In the genomic region with DNA sequence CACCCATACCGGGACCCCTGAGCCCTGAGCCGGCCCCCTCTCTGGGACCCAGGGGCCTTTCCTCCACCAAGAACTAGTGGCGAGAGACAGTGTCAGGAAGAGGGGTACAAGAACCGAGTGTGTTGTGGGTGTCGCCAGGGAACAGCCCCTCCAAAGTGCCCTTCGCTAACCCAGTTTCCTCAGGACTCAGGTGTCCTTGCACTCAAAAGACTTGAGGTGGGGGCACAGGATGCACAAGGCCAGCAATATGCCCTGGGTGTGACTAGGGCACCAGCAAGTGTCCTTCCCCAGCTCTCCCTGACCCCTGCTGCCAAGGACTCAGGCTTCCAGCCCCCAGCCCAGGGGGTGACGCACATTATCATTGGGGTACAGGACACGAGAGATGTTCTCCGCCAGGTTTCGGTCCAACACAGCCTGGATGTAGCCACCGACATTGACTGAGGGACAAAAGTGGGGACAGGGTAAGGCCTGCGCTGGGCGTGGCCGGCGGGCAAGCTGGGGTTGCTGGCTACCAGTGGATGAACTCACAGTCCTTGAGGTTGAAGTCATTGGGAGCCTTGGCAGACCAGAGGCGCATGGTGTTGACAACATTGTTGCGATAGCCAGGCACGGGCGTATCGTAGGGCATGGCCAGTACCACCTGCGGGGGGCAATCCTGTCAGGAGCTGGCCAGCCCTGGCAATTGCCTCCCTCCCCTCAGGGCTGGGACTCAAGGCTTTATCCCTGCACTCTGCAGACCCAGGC, we compare ENCODE assay signal across 17 cellular contexts. TPM values are rescaled to one million over a fixed set of nuclear protein-coding genes. Genes with fewer than 3 reads are reported as not detected.
"Had no signal": no experiment of that assay in that cellular context is flagged by ENCODE, and none has a peak within 500 bp of the region (broad histone marks: within the 10 kb centered on the region; RNA-seq: fewer than 3 reads in every experiment).

No MANE protein-coding gene starts in this region.

- H3K27me3 Mint-ChIP-seq: activated CD4-positive, alpha-beta memory T cell treated with anti-CD3 and anti-CD28 coated beads for 36 hours; naive B cell; T-cell had no signal

- H3K27ac Mint-ChIP-seq: activated CD4-positive, alpha-beta memory T cell treated with anti-CD3 and anti-CD28 coated beads for 36 hours; T-cell had no signal

- FAIRE-seq: bronchial epithelial cell, colon, keratinocyte had no signal

- DNase-seq: activated CD4-positive, alpha-beta memory T cell treated with anti-CD3 and anti-CD28 coated beads for 36 hours; activated gamma-delta T cell treated with Interleukin-2 at 50 U/mL for 16 hours; activated T-cell treated with anti-CD3 and anti-CD28 coated beads, Interleukin-2, amount 50 U/mL, for 4 hours; foreskin melanocyte; naive B cell; stimulated activated CD4-positive, alpha-beta T cell treated with anti-CD3 and anti-CD28 coated beads, Interleukin-15, amount 100 ng/mL, for 24 hours; stimulated activated CD4-positive, alpha-beta T cell treated with anti-CD3 and anti-CD28 coated beads, Interleukin-4, amount 100 ng/mL, for 24 hours; stomach; T1000 had no signal

- ATAC-seq: activated T-cell treated with anti-CD3 and anti-CD28 coated beads, Interleukin-2, amount 50 U/mL, for 4 hours; T-cell had no signal

- H3K4me1 ChIP-seq: prostate gland had no signal

- H3K9me3 Mint-ChIP-seq: activated CD4-positive, alpha-beta memory T cell treated with anti-CD3 and anti-CD28 coated beads for 36 hours; activated T-cell treated with anti-CD3 and anti-CD28 coated beads, Interleukin-2, amount 50 U/mL, for 4 hours; naive B cell; T-cell had no signal

- H3K4me3 Mint-ChIP-seq: activated CD4-positive, alpha-beta memory T cell treated with anti-CD3 and anti-CD28 coated beads for 36 hours; activated T-cell treated with anti-CD3 and anti-CD28 coated beads, Interleukin-2, amount 50 U/mL, for 4 hours; naive B cell; T-cell had no signal

- H3K36me3 ChIP-seq: prostate gland, thoracic aorta, vagina had no signal

- H3K27me3 ChIP-seq: ascending aorta, stomach, vagina had no signal

- H3K4me3 ChIP-seq: ascending aorta, prostate gland, stomach, thoracic aorta, vagina had no signal

- H3K9me3 ChIP-seq: ascending aorta, prostate gland, stomach, thoracic aorta, vagina had no signal

- H3K27ac ChIP-seq: ascending aorta, prostate gland, stomach, thoracic aorta, vagina had no signal

RNA-seq across cellular contexts. Expression of a gene that starts 11.1 kb away (rescaled TPM):
- total RNA-seq: bronchial epithelial cell had no signal

RNA-seq across cellular contexts. Expression of a gene that starts 32.1 kb away (rescaled TPM):
- total RNA-seq: bronchial epithelial cell had no signal
- polyA plus RNA-seq: keratinocyte had no signal
